Comparison of ENCODE assay signal across 1 cellular context in the genomic region with DNA sequence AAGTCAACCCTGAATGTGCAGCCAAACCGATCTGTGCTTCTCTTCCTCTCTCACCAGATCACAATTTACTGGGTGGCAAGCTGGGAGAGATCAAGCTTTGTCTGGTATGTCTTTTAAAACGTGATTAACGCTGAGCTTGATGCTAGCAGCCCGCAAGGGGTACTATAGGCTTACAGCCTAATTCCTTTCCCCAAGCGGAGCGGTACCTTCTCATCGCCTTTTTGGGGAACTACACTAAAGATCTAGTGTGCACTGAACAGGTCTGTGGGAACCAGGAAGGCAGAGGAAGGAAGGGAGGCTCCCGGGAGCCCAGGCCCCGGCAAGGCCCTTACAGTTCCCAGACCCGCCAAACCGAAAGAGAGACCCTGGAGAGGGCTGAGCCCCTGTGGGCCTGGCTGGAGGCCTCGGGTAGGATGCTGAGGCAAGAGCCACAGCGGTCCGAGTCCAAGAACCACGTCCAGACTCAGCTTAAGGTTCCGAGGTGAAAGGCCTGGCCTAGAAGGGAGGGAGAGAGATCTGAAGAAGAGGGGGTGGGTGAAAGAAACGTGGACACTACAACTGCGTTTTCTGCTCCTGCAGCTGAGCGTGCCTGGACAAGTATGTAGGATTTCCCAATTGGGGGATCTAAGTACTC.
TF ChIP-seq lines count a peak whose summit lies in the region.

No MANE protein-coding gene starts in this region.

TF ChIP-seq in IMR-90, 13 proteins besides CTCF, POLR2A, EP300 and RAD21:
- no peak for TF ChIP-seq SMC3 (IDR thresholded peaks at IDR 0.05; ENCODE audit: low read depth, low read length)
- no peak; the same call in 1 of the 2 replicates for TF ChIP-seq MXI1 (IDR thresholded peaks at IDR 0.05; ENCODE audit: borderline replicate concordance, low read depth, low read length)
- peak; percentile 29; the same call in 1 of the 2 replicates for TF ChIP-seq BHLHE40 (IDR thresholded peaks at IDR 0.05; ENCODE audit: low read depth, low read length)
- 0 out of 2 replicates have a peak, but pooled peaks have one; percentile 18 for TF ChIP-seq CHD1 (IDR thresholded peaks at IDR 0.05; ENCODE audit: low read depth, low read length)
- peak; percentile 62; the same call in 1 of the 2 replicates for TF ChIP-seq CEBPB (IDR thresholded peaks at IDR 0.05; ENCODE audit: low read depth, low read length)
TF ChIP-seq in IMR-90: peak in this region for 3.
